ENCODE assay signal across 8 cellular contexts in genomic region chr14:77459072-77459723, GRCh38. TPM values are rescaled to one million over a fixed set of nuclear protein-coding genes. Genes with fewer than 3 reads are reported as not detected.
DNase-seq lines count a peak whose midpoint lies in the region; ATAC-seq, FAIRE-seq and TF ChIP-seq lines count a peak whose summit lies in the region.

No MANE protein-coding gene starts in this region.

- no peaks in the 10 kb centered on the region for H3K9me3 Mint-ChIP-seq in CD8-positive, alpha-beta T cell
- no peaks in the 10 kb centered on the region for H3K9me3 Mint-ChIP-seq in osteocyte (ENCODE audit: unreplicated experiment)

- peak overlapping the region; percentile 100 for H3K4me3 Mint-ChIP-seq in CD8-positive, alpha-beta T cell
- peak overlapping the region; percentile 99 for H3K4me3 Mint-ChIP-seq in osteocyte (ENCODE audit: unreplicated experiment)

- in situ Hi-C loops in Panc1 (cut with HindIII; ENCODE audit: low pct_unique_long_range_greater_than_20kb, low sequenced_read_pairs) = no loop called here
- in situ Hi-C loops in transverse colon (cut with MboI; ENCODE audit: low pct_ligation_motif_present in 1 of 4, low pct_unique_long_range_greater_than_20kb in 1 of 4, low sequenced_read_pairs in 3 of 4) = loop anchor here in 1 of 4 donors (10.0 kb wide), 2 partner anchors 134 to 256 kb away; partner anchors contain the start of genes GSTZ1 and POMT2

- no peak for FAIRE-seq in HTR-8/SVneo (lab: Jason Lieb, UNC)

- no peak for TF ChIP-seq POLR2A in transverse colon (IDR thresholded peaks at IDR 0.05)

- no peaks in the 10 kb centered on the region for H3K9me3 ChIP-seq in CD8-positive, alpha-beta T cell (ENCODE audit: low read length)
- H3K9me3 ChIP-seq in Panc1 (ENCODE audit: control insufficient read depth, insufficient read depth, low read depth, low read length) (no peaks in the 10 kb centered on the region), transverse colon (no peaks in the 10 kb centered on the region)

- peak overlapping the region; percentile 72 for H3K27ac ChIP-seq in CD8-positive, alpha-beta T cell (ENCODE audit: low read depth, low read length)
- H3K27ac ChIP-seq in Panc1 (ENCODE audit: low read length) (peak overlapping the region; percentile 98), transverse colon (peak overlapping the region; percentile 88 to 94 (median 91))

- BruUV-seq in Panc1 (replicated peaks; lab: Mats Ljungman, UMichigan) = no TSS peak

- peak overlapping the region; percentile 99 for H3K27ac Mint-ChIP-seq in CD8-positive, alpha-beta T cell
- H3K27ac Mint-ChIP-seq in osteocyte (ENCODE audit: unreplicated experiment) = peak overlapping the region; percentile 100

- POLR2A ChIA-PET in CD8-positive, alpha-beta T cell (lab: Charles Lee) = interaction anchor here (1.3 to 2.4 kb wide), 3 partner anchors 82 to 250 kb away, joined by 3 to 12 read pairs (median 3); partner anchors contain the start of genes GSTZ1, POMT2, SAMD15 and TMED8
- POLR2A ChIA-PET in Panc1 (lab: Charles Lee) = no interaction called here

- no peaks in the 10 kb centered on the region for H3K27me3 Mint-ChIP-seq in CD8-positive, alpha-beta T cell (ENCODE audit: low read depth)
- no peaks in the 10 kb centered on the region for H3K27me3 Mint-ChIP-seq in osteocyte (ENCODE audit: unreplicated experiment)

- DNase-seq in CD8-positive, alpha-beta T cell = peak in 6 of 7 experiments; percentile 9 to 66 (median 44)
- DNase-seq in HTR-8/SVneo (ENCODE audit: insufficient read length, low spot score) (peak; percentile 64), Panc1 (ENCODE audit: low read depth, low spot score) (no peak), foreskin melanocyte (peak; percentile 69), osteocyte (ENCODE audit: extremely low spot score, unreplicated experiment) (no peak), transverse colon (peak; percentile 73)
- DNase-seq in activated T-helper 9 cell treated with anti-CD3 and anti-CD28 coated beads, Interleukin-2, amount 50 U/mL, for 16 hours (ENCODE audit: low read depth) = peak; percentile 29

- peaks cover 63% of the 10 kb centered on the region for H3K36me3 Mint-ChIP-seq in CD8-positive, alpha-beta T cell
- peaks cover 29% of the 10 kb centered on the region for H3K36me3 Mint-ChIP-seq in osteocyte (ENCODE audit: unreplicated experiment)

- no peak for ATAC-seq in CD8-positive, alpha-beta T cell
- ATAC-seq in Panc1 = no peak
- no peak for ATAC-seq in HG03175 (IDR thresholded peaks at IDR 0.05; ENCODE audit: unreplicated experiment)

- TF ChIP-seq EP300 in transverse colon (IDR thresholded peaks at IDR 0.05; ENCODE audit: low read depth) = no peak

- H3K4me1 ChIP-seq in CD8-positive, alpha-beta T cell (ENCODE audit: insufficient read depth, low read length) = peaks cover 24% of the 10 kb centered on the region
- H3K4me1 ChIP-seq in Panc1 (ENCODE audit: control insufficient read depth, insufficient read depth, low read length) = peaks cover 11% of the 10 kb centered on the region
- H3K4me1 ChIP-seq in transverse colon = peaks cover 14 to 30% (median 21%) of the 10 kb centered on the region in 4 donors

- 28 to 33% methylated on average over 9 to 13 of the region's 13 CpGs for WGBS in transverse colon (ENCODE audit: low coverage in 1 of 2), 2 donors

- peak; percentile 65 for TF ChIP-seq CTCF in CD8-positive, alpha-beta T cell (IDR thresholded peaks at IDR 0.05)
- TF ChIP-seq CTCF in Panc1 (IDR thresholded peaks at IDR 0.05) (peak; percentile 74), osteocyte (IDR thresholded peaks at IDR 0.05) (peak; percentile 79), transverse colon (IDR thresholded peaks at IDR 0.05) (peak; percentile 55 to 60 (median 58))

- intact Hi-C loops in CD8-positive, alpha-beta T cell (cut with DNase I, micrococcal nuclease) = loop anchor here (2.0 to 10.0 kb wide), 7 partner anchors 93 to 1474 kb away; partner anchors contain the start of genes GPATCH2L (in 2 of the 2), ADCK1 (in 1 of the 2), CIPC (in 1 of the 2) and IFT43 (in 1 of the 2)
- intact Hi-C loops in Panc1 (cut with micrococcal nuclease; ENCODE audit: unreplicated experiment) (no loop called here), transverse colon (cut with DNase I; ENCODE audit: low total_unique reads) (no loop called here)

- no peaks in the 10 kb centered on the region for H3K27me3 ChIP-seq in CD8-positive, alpha-beta T cell (ENCODE audit: insufficient read depth, low read length)
- H3K27me3 ChIP-seq in Panc1 (ENCODE audit: control insufficient read depth, insufficient read depth, low read length) (no peaks in the 10 kb centered on the region), transverse colon (no peaks in the 10 kb centered on the region)

- CTCF ChIA-PET in CD8-positive, alpha-beta T cell (lab: Charles Lee) = interaction anchor here (0.8 to 2.5 kb wide), 9 partner anchors 9 to 350 kb away, joined by 3 to 9 read pairs (median 4); no protein-coding TSS in a partner anchor
- CTCF ChIA-PET in Panc1 (lab: Charles Lee) = interaction anchor here (0.5 kb wide), 1 partner anchor 71 kb away, joined by 4 read pairs; no protein-coding TSS in a partner anchor

- H3K36me3 ChIP-seq in CD8-positive, alpha-beta T cell (ENCODE audit: insufficient read depth, low read length) = peaks cover 34% of the 10 kb centered on the region
- peaks cover 35% of the 10 kb centered on the region for H3K36me3 ChIP-seq in Panc1 (ENCODE audit: control insufficient read depth, insufficient read depth, low read length)
- peaks cover 0 to 40% (median 16%) of the 10 kb centered on the region in 4 donors for H3K36me3 ChIP-seq in transverse colon

- H3K4me3 ChIP-seq in CD8-positive, alpha-beta T cell (ENCODE audit: low read depth, low read length) = peak overlapping the region; percentile 99
- peak overlapping the region; percentile 75 to 98 for H3K4me3 ChIP-seq in Panc1 (ENCODE audit: low read depth in 2 of 2, low read length in 2 of 2)
- H3K4me3 ChIP-seq in transverse colon = peak overlapping the region; percentile 62 to 88 (median 72)

- peaks cover 56% of the 10 kb centered on the region for H3K4me1 Mint-ChIP-seq in CD8-positive, alpha-beta T cell (ENCODE audit: low read depth)
- H3K4me1 Mint-ChIP-seq in osteocyte (ENCODE audit: unreplicated experiment) = peaks cover 23% of the 10 kb centered on the region

RNA-seq across cellular contexts. Expression of gene AHSA1, which starts 1.3 kb away (rescaled TPM):
- total RNA-seq in CD8-positive, alpha-beta T cell = 10 to 100 TPM; 37.0 to 43.5 TPM
- total RNA-seq in Panc1 (2021; ENCODE audit: unreplicated experiment) (142 TPM), osteocyte (115 TPM in 2 replicates), transverse colon (100 to 1,000 TPM in 1 of 4 donors, 10 to 100 TPM in 3; 66.6 to 101 (median 87.5) TPM)
- 252 TPM for polyA plus RNA-seq in Panc1 (2012; ENCODE audit: insufficient read length)

RNA-seq across cellular contexts. Expression of gene VIPAS39, which starts 1.8 kb away (rescaled TPM):
- 1 to 10 TPM; 7.2 to 8.1 TPM for total RNA-seq in CD8-positive, alpha-beta T cell
- total RNA-seq in Panc1 (2021; ENCODE audit: unreplicated experiment) (12.4 TPM), osteocyte (23.7 and 29.3 TPM in 2 replicates), transverse colon (10 to 100 TPM in 3 of 4 donors, 1 to 10 TPM in 1; 8.0 to 21.6 (median 18.0) TPM)
- 12.8 TPM for polyA plus RNA-seq in Panc1 (2012; ENCODE audit: insufficient read length)

RNA-seq across cellular contexts. Expression of gene NOXRED1, which starts 35.9 kb away (rescaled TPM):
- total RNA-seq in CD8-positive, alpha-beta T cell = under 1 TPM in 1 of 2 experiments, not detected in 1; 0.22 TPM
- total RNA-seq in Panc1 (2021; ENCODE audit: unreplicated experiment) (0.10 TPM), osteocyte (0.35 and 0.84 TPM in 2 replicates), transverse colon (1 to 10 TPM in 3 of 4 donors, under 1 TPM in 1; 0.68 to 2.2 (median 1.4) TPM)
- not detected for polyA plus RNA-seq in Panc1 (2012; ENCODE audit: insufficient read length)

RNA-seq across cellular contexts. Expression of gene ISM2, which starts 39.4 kb away (rescaled TPM):
- not detected for total RNA-seq in CD8-positive, alpha-beta T cell
- 2.6 TPM for total RNA-seq in Panc1 (2021; ENCODE audit: unreplicated experiment)
- 3.4 TPM for polyA plus RNA-seq in Panc1 (2012; ENCODE audit: insufficient read length)
- not detected in 2 replicates for total RNA-seq in osteocyte
- under 1 TPM in 1 of 4 donors, not detected in 3; 0.27 TPM for total RNA-seq in transverse colon

Comparison
In these comparisons a context has a peak if more than half of its experiments do, and no peak if none do; other contexts are left out.
1. DNase-seq: peak in CD8-positive, alpha-beta T cell (6 of 7), HTR-8/SVneo (single experiment), activated T-helper 9 cell treated with anti-CD3 and anti-CD28 coated beads, Interleukin-2, amount 50 U/mL, for 16 hours (single experiment), foreskin melanocyte (single experiment) and transverse colon (single experiment); none in Panc1 (single experiment) and osteocyte (single experiment).
2. intact Hi-C loops: an anchor here in CD8-positive, alpha-beta T cell (2.0 to 10.0 kb wide); none called in Panc1 and transverse colon.
3. Peak in every context shown above with its lines, with median percentiles within 50 percentile points of each other: H3K27ac ChIP-seq, H3K4me3 ChIP-seq and CTCF ChIP-seq.